In genomic region chr4:929970-930625, GRCh38 we compare ENCODE assay signal across 9 cellular contexts. TPM values are rescaled to one million over a fixed set of nuclear protein-coding genes. Genes with fewer than 3 reads are reported as not detected.
DNase-seq lines count a peak whose midpoint lies in the region; ATAC-seq, FAIRE-seq and TF ChIP-seq lines count a peak whose summit lies in the region.
"Had no signal": no experiment of that assay in that cellular context is flagged by ENCODE, and none has a peak within 500 bp of the region (broad histone marks: within the 10 kb centered on the region; RNA-seq: fewer than 3 reads in every experiment).

No MANE protein-coding gene starts in this region.

- H3K27ac ChIP-seq in colonic mucosa = peak overlapping the region; percentile 91
- H3K27ac ChIP-seq in neural progenitor cell = no peak overlapping the region

- TF ChIP-seq CTCF in Loucy (conservative IDR thresholded peaks at IDR 0.05; ENCODE audit: low read length) = no peak
- TF ChIP-seq CTCF in colonic mucosa (IDR thresholded peaks at IDR 0.05) = no peak
- TF ChIP-seq CTCF in neural progenitor cell (IDR thresholded peaks at IDR 0.05) = no peak

- H3K27me3 ChIP-seq in Loucy (ENCODE audit: insufficient read depth, low read length, poor library complexity, severe bottlenecking) (peaks cover 5% of the 10 kb centered on the region), colonic mucosa (no peaks in the 10 kb centered on the region), neural progenitor cell (no peaks in the 10 kb centered on the region)

- no peaks in the 10 kb centered on the region for H3F3A ChIP-seq in Loucy (ENCODE audit: low read depth)
- peaks cover 10% of the 10 kb centered on the region for H3F3A ChIP-seq in neural progenitor cell (ENCODE audit: low read depth)

- H3K36me3 ChIP-seq in Loucy (ENCODE audit: insufficient read depth, low read length) = no peaks in the 10 kb centered on the region
- H3K36me3 ChIP-seq in colonic mucosa = no peaks in the 10 kb centered on the region
- no peaks in the 10 kb centered on the region for H3K36me3 ChIP-seq in neural progenitor cell

- H3K4me2 ChIP-seq in Loucy (ENCODE audit: low read depth, low read length, poor library complexity, severe bottlenecking) (peak overlapping the region; percentile 96), neural progenitor cell (no peak overlapping the region)

- H3K9me3 ChIP-seq in Loucy (ENCODE audit: insufficient read depth, low read depth, low read length) (no peaks in the 10 kb centered on the region), colonic mucosa (no peaks in the 10 kb centered on the region), neural progenitor cell (ENCODE audit: low read depth) (no peaks in the 10 kb centered on the region)

- H3K4me3 Mint-ChIP-seq in neural progenitor cell = peak overlapping the region; percentile 97

- no peaks in the 10 kb centered on the region for H3K9me3 Mint-ChIP-seq in neural progenitor cell

- peak; percentile 36 for DNase-seq in DMS53 treated with DMSO at 0.1 percent for 48 hours (lab: John Stamatoyannopoulos, UW; ENCODE audit: unreplicated experiment)
- DNase-seq in colonic mucosa = peak; percentile 38
- DNase-seq in neural progenitor cell (ENCODE audit: low spot score) = no peak
- no peak for DNase-seq in activated CD4-positive, alpha-beta T cell treated with anti-CD3 and anti-CD28 coated beads for 1 hour
- no peak for DNase-seq in frontal cortex (ENCODE audit: low spot score in 2 of 2)

- H3K27me3 Mint-ChIP-seq in neural progenitor cell (ENCODE audit: insufficient read depth, low read depth) = peaks cover 11% of the 10 kb centered on the region

- ATAC-seq in HG02981 (IDR thresholded peaks at IDR 0.05; ENCODE audit: unreplicated experiment) (no peak), HG03039 (IDR thresholded peaks at IDR 0.05; ENCODE audit: unreplicated experiment) (no peak)

- peaks cover 55% of the 10 kb centered on the region for H4K20me1 ChIP-seq in Loucy (ENCODE audit: insufficient read depth, low read length, poor library complexity, severe bottlenecking)
- peaks cover 44% of the 10 kb centered on the region for H4K20me1 ChIP-seq in neural progenitor cell (ENCODE audit: low read depth)

- peak overlapping the region; percentile 88 for H3K4me3 ChIP-seq in Loucy (ENCODE audit: low read length, poor library complexity, severe bottlenecking)
- peak overlapping the region; percentile 96 for H3K4me3 ChIP-seq in colonic mucosa
- H3K4me3 ChIP-seq in neural progenitor cell = no peak overlapping the region

- H3K4me1 ChIP-seq in Loucy (ENCODE audit: insufficient read depth, low read length, poor library complexity, severe bottlenecking) (peaks cover 32% of the 10 kb centered on the region), colonic mucosa (peaks cover 19% of the 10 kb centered on the region), neural progenitor cell (no peaks in the 10 kb centered on the region)

- H3K4me1 Mint-ChIP-seq in neural progenitor cell = peaks cover 22% of the 10 kb centered on the region

- H3K9ac ChIP-seq in Loucy (ENCODE audit: low read depth, low read length, poor library complexity, severe bottlenecking) (peak overlapping the region; percentile 99), colonic mucosa (ENCODE audit: low read depth in 2 of 2, low read length in 2 of 2) (peak overlapping the region in 1 of 2 donors; percentile 95), neural progenitor cell (no peak overlapping the region)

- FAIRE-seq in frontal cortex (lab: Jason Lieb, UNC) = no peak
- FAIRE-seq: colon had no signal

- no peak overlapping the region for H2AFZ ChIP-seq in Loucy (ENCODE audit: low read length)
- H2AFZ ChIP-seq in neural progenitor cell (replicated peaks) = no peak overlapping the region

- H3K79me2 ChIP-seq in Loucy (ENCODE audit: insufficient read depth, low read length) (peaks cover 67% of the 10 kb centered on the region), neural progenitor cell (ENCODE audit: low read depth) (peaks cover 47% of the 10 kb centered on the region)

- intact Hi-C loops in colonic mucosa (cut with DNase I) = no loop called here

- no peaks in the 10 kb centered on the region for H3K9me2 ChIP-seq in Loucy (replicated peaks; ENCODE audit: low read depth, low read length)

- no peak overlapping the region for H3K27ac Mint-ChIP-seq in neural progenitor cell

- no peaks in the 10 kb centered on the region for H3K36me3 Mint-ChIP-seq in neural progenitor cell

RNA-seq across cellular contexts. Expression of gene GAK, which starts 2.0 kb away (rescaled TPM):
- total RNA-seq in colonic mucosa (100 to 1,000 TPM; 198 to 266 TPM), neural progenitor cell (ENCODE audit: low replicate concordance) (27.6 and 75.9 TPM in 2 replicates), frontal cortex (38.3 TPM)

RNA-seq across cellular contexts. Expression of gene TMEM175, which starts 2.2 kb away (rescaled TPM):
- total RNA-seq in colonic mucosa = 10 to 100 TPM; 17.7 to 30.2 TPM
- total RNA-seq in neural progenitor cell (ENCODE audit: low replicate concordance) = 4.4 and 10.1 TPM in 2 replicates
- 18.8 TPM for total RNA-seq in frontal cortex

RNA-seq across cellular contexts. Expression of gene DGKQ, which starts 43.3 kb away (rescaled TPM):
- total RNA-seq in colonic mucosa (10 to 100 TPM; 39.4 to 68.2 TPM), neural progenitor cell (ENCODE audit: low replicate concordance) (5.1 and 16.0 TPM in 2 replicates), frontal cortex (6.1 TPM)

RNA-seq across cellular contexts. Expression of gene IDUA, which starts 56.7 kb away (rescaled TPM):
- 10 to 100 TPM; 18.8 to 22.4 TPM for total RNA-seq in colonic mucosa
- total RNA-seq in neural progenitor cell (ENCODE audit: low replicate concordance) = 0.47 and 10.7 TPM in 2 replicates
- total RNA-seq in frontal cortex = 6.1 TPM

Comparison
In these comparisons a context has a peak if more than half of its experiments do, and no peak if none do; other contexts are left out.
1. DNase-seq: peak in DMS53 treated with DMSO at 0.1 percent for 48 hours (single experiment) and colonic mucosa (single experiment); none in neural progenitor cell (single experiment), activated CD4-positive, alpha-beta T cell treated with anti-CD3 and anti-CD28 coated beads for 1 hour (single experiment) and frontal cortex (0 of 2).